Comparison of ENCODE assay signal across 8 cellular contexts in genomic region chr1:221712776-221713431, GRCh38. TPM values are rescaled to one million over a fixed set of nuclear protein-coding genes. Genes with fewer than 3 reads are reported as not detected.
A peak's percentile ranks its signal among the peaks of the same experiment; 100 is the strongest.
DNase-seq lines count a peak whose midpoint lies in the region; ATAC-seq and TF ChIP-seq lines count a peak whose summit lies in the region.

No MANE protein-coding gene starts in this region.

- DNase-seq in left ventricle myocardium superior (peak; percentile 35), left ventricle myocardium inferior (no peak), foreskin melanocyte (peak; percentile 75), NCI-H2171 (lab: John Stamatoyannopoulos, UW) (no peak), anterior cingulate cortex (lab: John Stamatoyannopoulos, UW) (no peak)
- DNase-seq in activated CD4-positive, alpha-beta T cell treated with anti-CD3 and anti-CD28 coated beads, Interleukin-2, amount 10 ng/mL, durations not matched to agents 7 days and 5 days: peak; percentile 90
- DNase-seq in stimulated activated CD8-positive, alpha-beta memory T cell treated with anti-CD3 and anti-CD28 coated beads, Interleukin-7, amount 100 ng/mL, for 24 hours (ENCODE audit: low read depth): peak; percentile 65

- ATAC-seq in left ventricle myocardium superior: no peak
- peak; percentile 54 for ATAC-seq in HG03354 (IDR thresholded peaks at IDR 0.05; ENCODE audit: poor library complexity, severe bottlenecking, unreplicated experiment)

- intact Hi-C loops in left ventricle myocardium superior (cut with micrococcal nuclease) (no loop called here), left ventricle myocardium inferior (cut with micrococcal nuclease) (no loop called here)

- peak overlapping the region; percentile 71 for H3K4me3 Mint-ChIP-seq in activated CD4-positive, alpha-beta T cell treated with anti-CD3 and anti-CD28 coated beads, Interleukin-2, amount 10 ng/mL, durations not matched to agents 7 days and 5 days

- H3K27ac ChIP-seq in left ventricle myocardium inferior (replicated peaks): no peak overlapping the region

- H3K27me3 Mint-ChIP-seq in activated CD4-positive, alpha-beta T cell treated with anti-CD3 and anti-CD28 coated beads, Interleukin-2, amount 10 ng/mL, durations not matched to agents 7 days and 5 days: no peaks in the 10 kb centered on the region

- peaks cover 38% of the 10 kb centered on the region for H3K4me1 ChIP-seq in left ventricle myocardium inferior

- no peaks in the 10 kb centered on the region for H3K36me3 ChIP-seq in left ventricle myocardium inferior

- no peaks in the 10 kb centered on the region for H3K9me3 ChIP-seq in left ventricle myocardium inferior (replicated peaks)

- CTCF ChIA-PET in activated CD4-positive, alpha-beta T cell treated with anti-CD3 and anti-CD28 coated beads, Interleukin-2, amount 10 ng/mL, durations not matched to agents 7 days and 5 days (lab: Charles Lee): interaction anchor here (1.2 to 3.9 kb wide), 3 partner anchors 12 to 22 kb away, joined by 3 to 22 read pairs (median 5); no protein-coding TSS in a partner anchor

- peak overlapping the region; percentile 99 for H3K27ac Mint-ChIP-seq in activated CD4-positive, alpha-beta T cell treated with anti-CD3 and anti-CD28 coated beads, Interleukin-2, amount 10 ng/mL, durations not matched to agents 7 days and 5 days

- H3K9me3 Mint-ChIP-seq in activated CD4-positive, alpha-beta T cell treated with anti-CD3 and anti-CD28 coated beads, Interleukin-2, amount 10 ng/mL, durations not matched to agents 7 days and 5 days: peaks cover 13% of the 10 kb centered on the region

- H3K4me1 Mint-ChIP-seq in activated CD4-positive, alpha-beta T cell treated with anti-CD3 and anti-CD28 coated beads, Interleukin-2, amount 10 ng/mL, durations not matched to agents 7 days and 5 days: peaks cover 87% of the 10 kb centered on the region

- H3K27me3 ChIP-seq in left ventricle myocardium inferior (ENCODE audit: low read depth): no peaks in the 10 kb centered on the region

- H3K4me3 ChIP-seq in left ventricle myocardium inferior: no peak overlapping the region

- POLR2A ChIA-PET in activated CD4-positive, alpha-beta T cell treated with anti-CD3 and anti-CD28 coated beads, Interleukin-2, amount 10 ng/mL, durations not matched to agents 7 days and 5 days (lab: Charles Lee): interaction anchor here (0.8 kb wide), 1 partner anchor 29 kb away, joined by 8 read pairs; the partner anchor contains the start of gene DUSP10

- H3K36me3 Mint-ChIP-seq in activated CD4-positive, alpha-beta T cell treated with anti-CD3 and anti-CD28 coated beads, Interleukin-2, amount 10 ng/mL, durations not matched to agents 7 days and 5 days (ENCODE audit: low read depth): peaks cover 44% of the 10 kb centered on the region

- no peak for TF ChIP-seq CTCF in left ventricle myocardium inferior (IDR thresholded peaks at IDR 0.05; ENCODE audit: borderline replicate concordance)

RNA-seq across cellular contexts. Expression of gene DUSP10, which starts 29.0 kb away (rescaled TPM):
- total RNA-seq in left ventricle myocardium superior (3.5 TPM), left ventricle myocardium inferior (4.6 TPM)
- 10 to 100 TPM; 11.3 to 12.3 TPM for total RNA-seq in activated CD4-positive, alpha-beta T cell treated with anti-CD3 and anti-CD28 coated beads, Interleukin-2, amount 10 ng/mL, durations not matched to agents 7 days and 5 days

Comparison
In these comparisons a context has a peak if more than half of its experiments do, and no peak if none do; other contexts are left out.
1. DNase-seq: peak in left ventricle myocardium superior (single experiment), activated CD4-positive, alpha-beta T cell treated with anti-CD3 and anti-CD28 coated beads, Interleukin-2, amount 10 ng/mL, durations not matched to agents 7 days and 5 days (single experiment), foreskin melanocyte (single experiment) and stimulated activated CD8-positive, alpha-beta memory T cell treated with anti-CD3 and anti-CD28 coated beads, Interleukin-7, amount 100 ng/mL, for 24 hours (single experiment); none in left ventricle myocardium inferior (single experiment), NCI-H2171 (single experiment) and anterior cingulate cortex (0 of 58).